Comparison of ENCODE assay signal across 18 cellular contexts in genomic region chr4:173270312-173271027, GRCh38.
A peak's percentile ranks its signal among the peaks of the same experiment; 100 is the strongest.
DNase-seq lines count a peak whose midpoint lies in the region; ATAC-seq and TF ChIP-seq lines count a peak whose summit lies in the region.
"Had no signal": no experiment of that assay in that cellular context is flagged by ENCODE, and none has a peak within 500 bp of the region (broad histone marks: within the 10 kb centered on the region; RNA-seq: fewer than 3 reads in every experiment).

No MANE protein-coding gene starts in this region.

- ATAC-seq in sciatic nerve, result peak; percentile 50
- ATAC-seq in HG03460 (IDR thresholded peaks at IDR 0.05; ENCODE audit: unreplicated experiment), result no peak

- peak; percentile 2 for DNase-seq in DMS79 treated with DMSO at 0.1 percent for 48 hours (lab: John Stamatoyannopoulos, UW)
- DNase-seq in DMS79 (lab: John Stamatoyannopoulos, UW), result no peak
- DNase-seq in amniotic epithelial cell (ENCODE audit: low read depth), result peak; percentile 89
- peak; percentile 42 to 74 for DNase-seq in cardiac muscle cell (ENCODE audit: low read depth in 1 of 2, low spot score in 1 of 2)
- DNase-seq in sciatic nerve (ENCODE audit: low spot score), result no peak
- DNase-seq in posterior cingulate gyrus, result no peak
- DNase-seq in midbrain (lab: John Stamatoyannopoulos, UW), result no peak
- DNase-seq: activated CD4-positive, CD25-positive, alpha-beta regulatory T cell; cortex of kidney; DMS153; HCEC 1CT; NCI-H2081 treated with DMSO at 0.1 percent for 48 hours; NCI-H748 treated with DMSO at 0.1 percent for 48 hours; Peyer's patch; stimulated activated CD4-positive, alpha-beta T cell treated with anti-CD3 and anti-CD28 coated beads, Interleukin-4, amount 100 ng/mL, for 4 hours; upper lobe of left lung had no signal

- TF ChIP-seq CTCF in cardiac muscle cell (IDR thresholded peaks at IDR 0.05; ENCODE audit: low read depth, low read length), result no peak

- peaks cover 24% of the 10 kb centered on the region for H3K4me1 ChIP-seq in cardiac muscle cell (ENCODE audit: low read depth)
- H3K4me1 ChIP-seq: Peyer's patch had no signal

- no peaks in the 10 kb centered on the region for H3K27me3 ChIP-seq in cardiac muscle cell
- H3K27me3 ChIP-seq: Peyer's patch, upper lobe of left lung had no signal

- H3K9me3 ChIP-seq in cardiac muscle cell (ENCODE audit: low read depth), result no peaks in the 10 kb centered on the region
- H3K9me3 ChIP-seq: Peyer's patch, upper lobe of left lung had no signal

- H3K4me3 ChIP-seq in cardiac muscle cell, result no peak overlapping the region
- H3K4me3 ChIP-seq: Peyer's patch, upper lobe of left lung had no signal

- intact Hi-C loops in sciatic nerve (cut with DNase I), result no loop called here
- intact Hi-C loops in posterior cingulate gyrus (cut with DNase I), result no loop called here

- H3K36me3 ChIP-seq in cardiac muscle cell, result no peaks in the 10 kb centered on the region
- H3K36me3 ChIP-seq: Peyer's patch, upper lobe of left lung had no signal

- H3K27ac ChIP-seq in cardiac muscle cell, result peak overlapping the region; percentile 19
- H3K27ac ChIP-seq: 22Rv1, Peyer's patch, upper lobe of left lung had no signal

Comparison
In these comparisons a context has a peak if more than half of its experiments do, and no peak if none do; other contexts are left out.
1. DNase-seq: peak in DMS79 treated with DMSO at 0.1 percent for 48 hours (single experiment), amniotic epithelial cell (single experiment) and cardiac muscle cell (2 of 2); none in DMS79 (single experiment), sciatic nerve (single experiment), posterior cingulate gyrus (0 of 10) and midbrain (single experiment).